Comparison of ENCODE assay signal across 1 cellular context in the genomic region with DNA sequence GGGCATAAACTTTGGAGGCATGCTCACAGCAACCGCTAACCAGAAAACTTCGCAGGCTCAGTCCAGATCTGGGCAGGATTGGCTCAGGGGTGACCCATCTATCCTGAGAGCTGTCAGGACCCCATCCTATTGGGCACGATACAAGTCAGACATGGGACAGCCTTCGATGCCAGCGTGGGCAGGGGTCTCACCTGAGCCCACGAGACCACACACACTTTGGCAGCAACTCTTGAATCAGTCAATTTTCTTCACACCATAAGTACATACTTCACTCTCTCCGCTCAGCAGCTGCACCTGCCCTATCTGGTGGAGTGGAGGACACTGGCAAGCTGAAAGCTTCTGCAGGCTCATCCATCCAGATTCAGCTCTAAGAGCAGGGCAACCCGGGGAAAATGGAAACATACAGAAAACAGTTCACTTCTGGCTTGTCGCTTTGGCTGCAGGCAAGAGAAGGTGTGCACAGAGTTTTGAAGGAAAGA.
TF ChIP-seq lines count a peak whose summit lies in the region.

No MANE protein-coding gene starts in this region.

TF ChIP-seq in H1, 55 proteins besides CTCF, POLR2A, EP300 and RAD21 (continued from another document):
- TF ChIP-seq, protein P1, sequence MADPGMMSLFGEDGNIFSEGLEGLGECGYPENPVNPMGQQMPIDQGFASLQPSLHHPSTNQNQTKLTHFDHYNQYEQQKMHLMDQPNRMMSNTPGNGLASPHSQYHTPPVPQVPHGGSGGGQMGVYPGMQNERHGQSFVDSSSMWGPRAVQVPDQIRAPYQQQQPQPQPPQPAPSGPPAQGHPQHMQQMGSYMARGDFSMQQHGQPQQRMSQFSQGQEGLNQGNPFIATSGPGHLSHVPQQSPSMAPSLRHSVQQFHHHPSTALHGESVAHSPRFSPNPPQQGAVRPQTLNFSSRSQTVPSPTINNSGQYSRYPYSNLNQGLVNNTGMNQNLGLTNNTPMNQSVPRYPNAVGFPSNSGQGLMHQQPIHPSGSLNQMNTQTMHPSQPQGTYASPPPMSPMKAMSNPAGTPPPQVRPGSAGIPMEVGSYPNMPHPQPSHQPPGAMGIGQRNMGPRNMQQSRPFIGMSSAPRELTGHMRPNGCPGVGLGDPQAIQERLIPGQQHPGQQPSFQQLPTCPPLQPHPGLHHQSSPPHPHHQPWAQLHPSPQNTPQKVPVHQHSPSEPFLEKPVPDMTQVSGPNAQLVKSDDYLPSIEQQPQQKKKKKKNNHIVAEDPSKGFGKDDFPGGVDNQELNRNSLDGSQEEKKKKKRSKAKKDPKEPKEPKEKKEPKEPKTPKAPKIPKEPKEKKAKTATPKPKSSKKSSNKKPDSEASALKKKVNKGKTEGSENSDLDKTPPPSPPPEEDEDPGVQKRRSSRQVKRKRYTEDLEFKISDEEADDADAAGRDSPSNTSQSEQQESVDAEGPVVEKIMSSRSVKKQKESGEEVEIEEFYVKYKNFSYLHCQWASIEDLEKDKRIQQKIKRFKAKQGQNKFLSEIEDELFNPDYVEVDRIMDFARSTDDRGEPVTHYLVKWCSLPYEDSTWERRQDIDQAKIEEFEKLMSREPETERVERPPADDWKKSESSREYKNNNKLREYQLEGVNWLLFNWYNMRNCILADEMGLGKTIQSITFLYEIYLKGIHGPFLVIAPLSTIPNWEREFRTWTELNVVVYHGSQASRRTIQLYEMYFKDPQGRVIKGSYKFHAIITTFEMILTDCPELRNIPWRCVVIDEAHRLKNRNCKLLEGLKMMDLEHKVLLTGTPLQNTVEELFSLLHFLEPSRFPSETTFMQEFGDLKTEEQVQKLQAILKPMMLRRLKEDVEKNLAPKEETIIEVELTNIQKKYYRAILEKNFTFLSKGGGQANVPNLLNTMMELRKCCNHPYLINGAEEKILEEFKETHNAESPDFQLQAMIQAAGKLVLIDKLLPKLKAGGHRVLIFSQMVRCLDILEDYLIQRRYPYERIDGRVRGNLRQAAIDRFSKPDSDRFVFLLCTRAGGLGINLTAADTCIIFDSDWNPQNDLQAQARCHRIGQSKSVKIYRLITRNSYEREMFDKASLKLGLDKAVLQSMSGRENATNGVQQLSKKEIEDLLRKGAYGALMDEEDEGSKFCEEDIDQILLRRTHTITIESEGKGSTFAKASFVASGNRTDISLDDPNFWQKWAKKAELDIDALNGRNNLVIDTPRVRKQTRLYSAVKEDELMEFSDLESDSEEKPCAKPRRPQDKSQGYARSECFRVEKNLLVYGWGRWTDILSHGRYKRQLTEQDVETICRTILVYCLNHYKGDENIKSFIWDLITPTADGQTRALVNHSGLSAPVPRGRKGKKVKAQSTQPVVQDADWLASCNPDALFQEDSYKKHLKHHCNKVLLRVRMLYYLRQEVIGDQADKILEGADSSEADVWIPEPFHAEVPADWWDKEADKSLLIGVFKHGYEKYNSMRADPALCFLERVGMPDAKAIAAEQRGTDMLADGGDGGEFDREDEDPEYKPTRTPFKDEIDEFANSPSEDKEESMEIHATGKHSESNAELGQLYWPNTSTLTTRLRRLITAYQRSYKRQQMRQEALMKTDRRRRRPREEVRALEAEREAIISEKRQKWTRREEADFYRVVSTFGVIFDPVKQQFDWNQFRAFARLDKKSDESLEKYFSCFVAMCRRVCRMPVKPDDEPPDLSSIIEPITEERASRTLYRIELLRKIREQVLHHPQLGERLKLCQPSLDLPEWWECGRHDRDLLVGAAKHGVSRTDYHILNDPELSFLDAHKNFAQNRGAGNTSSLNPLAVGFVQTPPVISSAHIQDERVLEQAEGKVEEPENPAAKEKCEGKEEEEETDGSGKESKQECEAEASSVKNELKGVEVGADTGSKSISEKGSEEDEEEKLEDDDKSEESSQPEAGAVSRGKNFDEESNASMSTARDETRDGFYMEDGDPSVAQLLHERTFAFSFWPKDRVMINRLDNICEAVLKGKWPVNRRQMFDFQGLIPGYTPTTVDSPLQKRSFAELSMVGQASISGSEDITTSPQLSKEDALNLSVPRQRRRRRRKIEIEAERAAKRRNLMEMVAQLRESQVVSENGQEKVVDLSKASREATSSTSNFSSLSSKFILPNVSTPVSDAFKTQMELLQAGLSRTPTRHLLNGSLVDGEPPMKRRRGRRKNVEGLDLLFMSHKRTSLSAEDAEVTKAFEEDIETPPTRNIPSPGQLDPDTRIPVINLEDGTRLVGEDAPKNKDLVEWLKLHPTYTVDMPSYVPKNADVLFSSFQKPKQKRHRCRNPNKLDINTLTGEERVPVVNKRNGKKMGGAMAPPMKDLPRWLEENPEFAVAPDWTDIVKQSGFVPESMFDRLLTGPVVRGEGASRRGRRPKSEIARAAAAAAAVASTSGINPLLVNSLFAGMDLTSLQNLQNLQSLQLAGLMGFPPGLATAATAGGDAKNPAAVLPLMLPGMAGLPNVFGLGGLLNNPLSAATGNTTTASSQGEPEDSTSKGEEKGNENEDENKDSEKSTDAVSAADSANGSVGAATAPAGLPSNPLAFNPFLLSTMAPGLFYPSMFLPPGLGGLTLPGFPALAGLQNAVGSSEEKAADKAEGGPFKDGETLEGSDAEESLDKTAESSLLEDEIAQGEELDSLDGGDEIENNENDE (IDR thresholded peaks at IDR 0.05; ENCODE audit: insufficient replicate concordance, low read length) = no peak
- TF ChIP-seq CEBPB (IDR thresholded peaks at IDR 0.05; ENCODE audit: low read depth, low read length) = no peak
- no peak for TF ChIP-seq SAP30 (IDR thresholded peaks at IDR 0.05; ENCODE audit: insufficient read depth, insufficient replicate concordance, low read length)
- TF ChIP-seq RXRA (IDR thresholded peaks at IDR 0.05; ENCODE audit: insufficient read depth, low read depth, low read length) = no peak
